ENCODE assay signal across 22 cellular contexts in genomic region chr3:27216295-27216694, GRCh38.
DNase-seq lines count a peak whose midpoint lies in the region; ATAC-seq and TF ChIP-seq lines count a peak whose summit lies in the region.
"Had no signal": no experiment of that assay in that cellular context is flagged by ENCODE, and none has a peak within 500 bp of the region (broad histone marks: within the 10 kb centered on the region; RNA-seq: fewer than 3 reads in every experiment).

No MANE protein-coding gene starts in this region.

- peaks cover 0 to 4% (median 2%) of the 10 kb centered on the region in 3 donors for H3K27me3 Mint-ChIP-seq in immature natural killer cell (ENCODE audit: low read depth in 3 of 3)
- H3K27me3 Mint-ChIP-seq in WTC11 (ENCODE audit: low read depth): no peaks in the 10 kb centered on the region

- H4K20me1 ChIP-seq in SK-N-SH (ENCODE audit: insufficient read depth): no peaks in the 10 kb centered on the region

- H3K27ac ChIP-seq in SK-N-SH (ENCODE audit: low read depth in 2 of 2, low read length in 1 of 2) (peak overlapping the region in 1 of 2 experiments; percentile 22; a peak in 1 of 4 replicates), SJSA1 (peak overlapping the region; percentile 75), foreskin keratinocyte (no peak overlapping the region)
- H3K27ac ChIP-seq: 22Rv1, Peyer's patch, SJCRH30 had no signal

- H3K4me3 Mint-ChIP-seq in immature natural killer cell: no peak overlapping the region
- no peak overlapping the region for H3K4me3 Mint-ChIP-seq in WTC11
- H3K4me3 Mint-ChIP-seq: CD8-positive, alpha-beta memory T cell had no signal

- H3K4me1 ChIP-seq in SK-N-SH (ENCODE audit: control insufficient read depth in 1 of 2, insufficient read depth in 2 of 2, low read depth in 1 of 2, low read length in 1 of 2) (no peaks in the 10 kb centered on the region), SJSA1 (replicated peaks) (peaks cover 24% of the 10 kb centered on the region), foreskin keratinocyte (peaks cover 25% of the 10 kb centered on the region)
- H3K4me1 ChIP-seq: Peyer's patch, SJCRH30 had no signal

- H3K9me3 ChIP-seq in SK-N-SH (no peaks in the 10 kb centered on the region), SJSA1 (replicated peaks) (0 out of 2 replicates have a peak, but pooled peaks cover 3% of the 10 kb centered on the region)
- H3K9me3 ChIP-seq: Peyer's patch, SJCRH30 had no signal

- POLR2A ChIA-PET in SK-N-SH (lab: Yijun Ruan, JAX) (no interaction called here), WTC11 (lab: Charles Lee) (no interaction called here)

- peaks cover 17% of the 10 kb centered on the region for H3F3A ChIP-seq in SK-N-SH (replicated peaks; ENCODE audit: insufficient read depth)

- H3K4me2 ChIP-seq in SK-N-SH: peak overlapping the region; percentile 29; the same call in 1 of the 2 replicates

- CTCF ChIA-PET in SK-N-SH (lab: Yijun Ruan, JAX) (interaction anchor here (1.0 kb wide), 1 partner anchor 82 kb away, joined by 3 read pairs; no protein-coding TSS in a partner anchor), WTC11 (lab: Charles Lee) (interaction anchor here (0.7 kb wide), 1 partner anchor 12 kb away, joined by 3 read pairs; no protein-coding TSS in a partner anchor)

- H3K4me3 ChIP-seq in SK-N-SH (ENCODE audit: low read depth in 2 of 2, low read length in 1 of 2) (no peak overlapping the region), SJSA1 (no peak overlapping the region)
- H3K4me3 ChIP-seq: K562, Peyer's patch, SJCRH30 had no signal

- H3K9ac ChIP-seq in SK-N-SH: no peak overlapping the region

- H3K9me2 ChIP-seq in SK-N-SH: no peaks in the 10 kb centered on the region

- H3K27me3 ChIP-seq in SK-N-SH (ENCODE audit: insufficient read depth): no peaks in the 10 kb centered on the region
- H3K27me3 ChIP-seq in SJSA1 (replicated peaks): no peaks in the 10 kb centered on the region
- H3K27me3 ChIP-seq in foreskin keratinocyte: no peaks in the 10 kb centered on the region
- H3K27me3 ChIP-seq: Peyer's patch had no signal

- H3K36me3 Mint-ChIP-seq in immature natural killer cell (no peaks in the 10 kb centered on the region), WTC11 (0 out of 2 replicates have a peak, but pooled peaks cover 7% of the 10 kb centered on the region)

- TF ChIP-seq RAD21 in SK-N-SH (IDR thresholded peaks at IDR 0.05; ENCODE audit: low read length): no peak

- TF ChIP-seq CTCF in SK-N-SH (IDR thresholded peaks at IDR 0.05): no peak
- no peak for TF ChIP-seq CTCF in foreskin keratinocyte (conservative IDR thresholded peaks at IDR 0.05)
- TF ChIP-seq CTCF in WTC11 (IDR thresholded peaks at IDR 0.05): no peak

- no peak for TF ChIP-seq EP300 in SK-N-SH (IDR thresholded peaks at IDR 0.05; ENCODE audit: borderline replicate concordance in 1 of 2, low read depth in 1 of 2, low read length in 1 of 2)

- no peaks in the 10 kb centered on the region for H3K79me2 ChIP-seq in SK-N-SH (ENCODE audit: insufficient read depth)

- H2AFZ ChIP-seq in SK-N-SH (ENCODE audit: low read depth): no peak overlapping the region

- WGBS in SK-N-SH (ENCODE audit: low lambda C conversion rate): 9% methylated on average over 1 of the region's 1 CpG

- H3K36me3 ChIP-seq in SK-N-SH (replicated peaks in 1 of 2; ENCODE audit: control insufficient read depth in 1 of 2, insufficient read depth in 2 of 2, low read length in 1 of 2) (no peaks in the 10 kb centered on the region), SJSA1 (no peaks in the 10 kb centered on the region)
- H3K36me3 ChIP-seq: Peyer's patch, SJCRH30 had no signal

- H3K27ac Mint-ChIP-seq in immature natural killer cell (no peak overlapping the region), WTC11 (no peak overlapping the region)
- H3K27ac Mint-ChIP-seq: CD8-positive, alpha-beta memory T cell had no signal

- H3K4me1 Mint-ChIP-seq in immature natural killer cell: no peaks in the 10 kb centered on the region
- peaks cover 39% of the 10 kb centered on the region for H3K4me1 Mint-ChIP-seq in WTC11
- H3K4me1 Mint-ChIP-seq: CD8-positive, alpha-beta memory T cell had no signal

- H3K9me3 Mint-ChIP-seq in immature natural killer cell (peaks cover 0 to 8% (median 2%) of the 10 kb centered on the region in 6 donors), WTC11 (peaks cover 25% of the 10 kb centered on the region)

- DNase-seq in SK-N-SH (no peak), SJSA1 (ENCODE audit: low read depth in 1 of 2, low spot score in 2 of 2) (no peak), foreskin keratinocyte (peak in 1 of 2 donors; percentile 42), immature natural killer cell (no peak), WTC11 (ENCODE audit: low spot score) (no peak), NCI-H748 treated with DMSO at 0.1 percent for 48 hours (lab: John Stamatoyannopoulos, UW) (no peak)
- DNase-seq in activated CD4-positive, alpha-beta T cell treated with anti-CD3 and anti-CD28 coated beads for 4 hours: no peak
- DNase-seq: AML-193; C1 segment of cervical spinal cord; CD8-positive, alpha-beta memory T cell; MM.1S; NCI-H1048; NCI-H1417 treated with DMSO at 0.1 percent for 48 hours; NCI-H187 treated with DMSO at 0.1 percent for 48 hours; NCI-H2107; NCI-H510A; NCI-H82; Peyer's patch; SJCRH30 had no signal

- ATAC-seq in SK-N-SH treated with all-trans-retinoic acid at 6 μM for 48 hours (no peak), foreskin keratinocyte (peak; percentile 20), WTC11 (no peak)
- ATAC-seq: K562 had no signal

TF ChIP-seq in SK-N-SH, 30 proteins besides CTCF, POLR2A, EP300 and RAD21:
- TF ChIP-seq NRF1 (IDR thresholded peaks at IDR 0.05; ENCODE audit: low read depth, low read length) (no peak), POLR2AphosphoS5 (IDR thresholded peaks at IDR 0.05; ENCODE audit: low read depth, low read length) (no peak), YY1 (IDR thresholded peaks at IDR 0.05; ENCODE audit: low read depth) (no peak), ELF1 (IDR thresholded peaks at IDR 0.05) (no peak), USF1 (IDR thresholded peaks at IDR 0.05; ENCODE audit: borderline replicate concordance, low read depth) (peak; percentile 54; the same call in 1 of the 2 replicates)

TF ChIP-seq in SK-N-SH treated with all-trans-retinoic acid at 6 μM for 48 hours, 23 proteins besides CTCF, POLR2A, EP300 and RAD21 (continues in another document):
- no peak for TF ChIP-seq PATZ1 (CRISPR knock-in tag; IDR thresholded peaks at IDR 0.05; ENCODE audit: borderline replicate concordance)
- no peak for TF ChIP-seq ZNF8 (CRISPR knock-in tag; IDR thresholded peaks at IDR 0.05)

TF ChIP-seq in WTC11, 78 proteins besides CTCF, POLR2A, EP300 and RAD21:
- no peak for TF ChIP-seq USF2 (CRISPR knock-in tag; IDR thresholded peaks at IDR 0.05)
- TF ChIP-seq ATF2 (CRISPR knock-in tag; IDR thresholded peaks at IDR 0.05; ENCODE audit: borderline replicate concordance, low read depth): no peak

Comparison
In these comparisons a context has a peak if more than half of its experiments do, and no peak if none do; other contexts are left out.
1. Of the 6 proteins assayed by ChIP-seq in both WTC11 and SK-N-SH: peak only in WTC11: none; only in SK-N-SH: USF1; in both: none; in neither: 5.